In genomic region chr15:89647191-89647851, GRCh38 we compare ENCODE assay signal across 9 cellular contexts. TPM values are rescaled to one million over a fixed set of nuclear protein-coding genes. Genes with fewer than 3 reads are reported as not detected.
DNase-seq lines count a peak whose midpoint lies in the region; ATAC-seq, FAIRE-seq and TF ChIP-seq lines count a peak whose summit lies in the region.
"Had no signal": no experiment of that assay in that cellular context is flagged by ENCODE, and none has a peak within 500 bp of the region (broad histone marks: within the 10 kb centered on the region; RNA-seq: fewer than 3 reads in every experiment).

No MANE protein-coding gene starts in this region.

- peak overlapping the region; percentile 34; the same call in 1 of the 2 replicates for H3K4me2 ChIP-seq in DOHH2 (ENCODE audit: low read length)

- DNase-seq in HTR-8/SVneo (ENCODE audit: insufficient read length, low spot score) = peak; percentile 81
- peak; percentile 33 to 65 (median 53) for DNase-seq in T-helper 17 cell
- peak; percentile 71 to 90 (median 84) for DNase-seq in adrenal gland
- DNase-seq in right atrium auricular region (ENCODE audit: low spot score) = peak; percentile 79
- DNase-seq in sciatic nerve (ENCODE audit: low spot score) = peak; percentile 88
- DNase-seq in NCI-H446 treated with DMSO at 0.1 percent for 48 hours (lab: John Stamatoyannopoulos, UW) = no peak

- peak; percentile 59 for FAIRE-seq in HTR-8/SVneo (lab: Jason Lieb, UNC)

- no peaks in the 10 kb centered on the region for H3K9me2 ChIP-seq in DOHH2 (replicated peaks; ENCODE audit: control insufficient read depth, low read length)

- H3K27ac Mint-ChIP-seq in T-helper 17 cell = peak overlapping the region; percentile 27

- H3K27me3 ChIP-seq in DOHH2 (ENCODE audit: control insufficient read depth, low read length) (no peaks in the 10 kb centered on the region), adrenal gland (no peaks in the 10 kb centered on the region), right atrium auricular region (no peaks in the 10 kb centered on the region)

- no peaks in the 10 kb centered on the region for H3K36me3 Mint-ChIP-seq in T-helper 17 cell (ENCODE audit: low read depth)

- H3K9me3 ChIP-seq in DOHH2 (ENCODE audit: control insufficient read depth, insufficient read depth, low read length) (no peaks in the 10 kb centered on the region), T-helper 17 cell (ENCODE audit: control insufficient read depth, low read length, poor library complexity, severe bottlenecking) (no peaks in the 10 kb centered on the region), adrenal gland (replicated peaks in 1 of 3) (no peaks in the 10 kb centered on the region), right atrium auricular region (no peaks in the 10 kb centered on the region)

- no peak overlapping the region for H3K4me3 Mint-ChIP-seq in T-helper 17 cell

- H3K36me3 ChIP-seq in DOHH2 (ENCODE audit: control insufficient read depth, low read length) = no peaks in the 10 kb centered on the region
- H3K36me3 ChIP-seq in adrenal gland (replicated peaks in 1 of 2) = no peaks in the 10 kb centered on the region
- H3K36me3 ChIP-seq in right atrium auricular region = no peaks in the 10 kb centered on the region

- TF ChIP-seq CTCF in DOHH2 (IDR thresholded peaks at IDR 0.05; ENCODE audit: low read depth, low read length, poor library complexity, severe bottlenecking) = peak; percentile 95
- TF ChIP-seq CTCF in adrenal gland (IDR thresholded peaks at IDR 0.05) = peak; percentile 74 to 84 (median 77)
- peak; percentile 88 to 91 for TF ChIP-seq CTCF in right atrium auricular region (IDR thresholded peaks at IDR 0.05)

- H4K20me1 ChIP-seq in DOHH2 (ENCODE audit: control insufficient read depth, insufficient read depth, low read depth, low read length) = no peaks in the 10 kb centered on the region

- no peaks in the 10 kb centered on the region for H3K79me2 ChIP-seq in DOHH2 (ENCODE audit: control insufficient read depth, low read length)

- H3K4me3 ChIP-seq in DOHH2 (ENCODE audit: low read length) (no peak overlapping the region), adrenal gland (no peak overlapping the region), right atrium auricular region (no peak overlapping the region)

- 45 to 53% (median 50%) methylated on average over 20 to 25 of the region's 25 CpGs for WGBS in adrenal gland, 4 donors

- no peak for TF ChIP-seq POLR2A in adrenal gland (IDR thresholded peaks at IDR 0.05)

- peaks cover 17% of the 10 kb centered on the region for H3K27me3 Mint-ChIP-seq in T-helper 17 cell

- ATAC-seq in T-helper 17 cell = peak; percentile 52
- peak; percentile 81 for ATAC-seq in sciatic nerve
- no peak for ATAC-seq in HG02759 (IDR thresholded peaks at IDR 0.05; ENCODE audit: unreplicated experiment)

- intact Hi-C loops in adrenal gland (cut with DNase I) = loop anchor here (5.0 to 10.0 kb wide), 2 partner anchors 45 to 97 kb away; partner anchors contain the start of genes PEX11A (in 1 of the 2) and WDR93 (in 1 of the 2)
- intact Hi-C loops in sciatic nerve (cut with DNase I) = no loop called here

- no peaks in the 10 kb centered on the region for H3K4me1 ChIP-seq in DOHH2 (ENCODE audit: control insufficient read depth, low read length)
- no peaks in the 10 kb centered on the region for H3K4me1 ChIP-seq in adrenal gland (replicated peaks in 1 of 2)
- H3K4me1 ChIP-seq in right atrium auricular region = peaks cover 0 to 4% of the 10 kb centered on the region in 2 donors

- no peaks in the 10 kb centered on the region for H3F3A ChIP-seq in DOHH2 (ENCODE audit: control insufficient read depth, insufficient read depth)

- H3K27ac ChIP-seq in DOHH2 (ENCODE audit: low read depth, low read length) (no peak overlapping the region), adrenal gland (no peak overlapping the region), right atrium auricular region (no peak overlapping the region)

- H3K4me1 Mint-ChIP-seq in T-helper 17 cell = peaks cover 6% of the 10 kb centered on the region

RNA-seq across cellular contexts. Expression of gene KIF7, which starts 7.9 kb away (rescaled TPM):
- under 1 TPM; 0.05 to 0.10 TPM for total RNA-seq in T-helper 17 cell
- total RNA-seq in adrenal gland = 1 to 10 TPM; 3.9 to 6.6 (median 5.7) TPM
- polyA plus RNA-seq in adrenal gland = 1 to 10 TPM; 1.6 to 8.2 (median 5.0) TPM
- 1 to 10 TPM; 2.9 to 7.6 TPM for total RNA-seq in right atrium auricular region
- 9.2 TPM for total RNA-seq in sciatic nerve

RNA-seq across cellular contexts. Expression of gene PLIN1, which starts 31.8 kb away (rescaled TPM):
- total RNA-seq in T-helper 17 cell (under 1 TPM; 0.10 to 0.12 TPM), adrenal gland (10 to 100 TPM in 3 of 8 donors, 1 to 10 TPM in 5; 2.0 to 21.3 (median 7.6) TPM), right atrium auricular region (10 to 100 TPM in 1 of 2 donors, 1 to 10 TPM in 1; 3.6 to 22.6 TPM), sciatic nerve (57.4 TPM)
- 100 to 1,000 TPM in 1 of 3 donors, 1 to 10 TPM in 2; 2.4 to 199 (median 7.4) TPM for polyA plus RNA-seq in adrenal gland
- total RNA-seq: T-helper 2 cell treated with Interferon-gamma antibody and Interleukin-4, amounts not matched to agents 100 ng/mL and 5 ng/mL, for 36 hours had no signal

RNA-seq across cellular contexts. Expression of gene PEX11A, which starts 43.2 kb away (rescaled TPM):
- under 1 TPM; 0.16 to 0.37 TPM for total RNA-seq in T-helper 17 cell
- 10 to 100 TPM in 6 of 8 donors, 1 to 10 TPM in 2; 7.9 to 23.2 (median 15.5) TPM for total RNA-seq in adrenal gland
- 10 to 100 TPM in 1 of 3 donors, 1 to 10 TPM in 2; 5.4 to 22.3 (median 6.7) TPM for polyA plus RNA-seq in adrenal gland
- 10 to 100 TPM; 11.6 to 14.8 TPM for total RNA-seq in right atrium auricular region
- total RNA-seq in sciatic nerve = 6.2 TPM

RNA-seq across cellular contexts. Expression of gene WDR93, which starts 43.3 kb away (rescaled TPM):
- total RNA-seq in T-helper 17 cell (under 1 TPM in 1 of 2 donors, not detected in 1; 0.18 TPM), adrenal gland (under 1 TPM in 4 of 8 donors, not detected in 4; 0.14 to 0.43 (median 0.30) TPM), right atrium auricular region (under 1 TPM in 1 of 2 donors, not detected in 1; 0.20 TPM), sciatic nerve (not detected)
- polyA plus RNA-seq in adrenal gland = under 1 TPM; 0.37 to 0.40 (median 0.38) TPM
- total RNA-seq: T-helper 2 cell treated with Interferon-gamma antibody and Interleukin-4, amounts not matched to agents 100 ng/mL and 5 ng/mL, for 36 hours had no signal
